In the genomic region with DNA sequence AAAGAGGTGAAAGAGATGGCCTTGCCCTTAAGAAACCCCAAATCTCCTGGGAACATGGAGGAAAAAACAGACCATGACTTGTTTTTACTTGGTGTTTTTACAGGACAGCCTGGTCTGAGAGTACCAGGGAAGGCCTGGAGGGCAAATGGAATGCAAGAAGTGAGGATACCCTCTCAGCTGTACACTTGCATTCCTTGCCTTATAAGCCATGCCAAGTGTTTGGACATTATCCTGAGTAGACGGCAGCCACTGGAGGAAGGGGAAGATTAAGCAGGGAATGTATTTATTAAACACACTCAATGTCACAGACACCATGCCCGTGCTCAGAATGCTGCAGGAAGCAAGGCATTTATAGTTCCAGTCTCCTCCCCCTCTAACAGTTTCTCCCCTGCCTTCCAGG, we compare ENCODE assay signal across 16 cellular contexts.
"Had no signal": no experiment of that assay in that cellular context is flagged by ENCODE, and none has a peak within 500 bp of the region (broad histone marks: within the 10 kb centered on the region; RNA-seq: fewer than 3 reads in every experiment).

No MANE protein-coding gene starts in this region.

- DNase-seq: effector memory CD8-positive, alpha-beta T cell; gastrocnemius medialis; immature natural killer cell; left ventricle myocardium inferior; lower lobe of right lung; naive B cell; occipital lobe; pancreas; stimulated activated CD4-positive, alpha-beta T cell treated with anti-CD3 and anti-CD28 coated beads, Interleukin-4, amount 100 ng/mL, for 1 hour; stimulated activated CD8-positive, alpha-beta memory T cell treated with anti-CD3 and anti-CD28 coated beads, Interleukin-4, amount 100 ng/mL, for 48 hours; testis; transverse colon had no signal

- H3K4me1 ChIP-seq: gastrocnemius medialis, left ventricle myocardium inferior, lower lobe of right lung, pancreas, prostate gland, right atrium auricular region, testis, transverse colon had no signal

- H3K36me3 ChIP-seq: esophagus muscularis mucosa, gastrocnemius medialis, left ventricle myocardium inferior, lower lobe of right lung, pancreas, prostate gland, right atrium auricular region, transverse colon had no signal

- H3K27ac ChIP-seq: epithelial cell of prostate, gastrocnemius medialis, left ventricle myocardium inferior, lower lobe of right lung, pancreas, prostate gland, right atrium auricular region, testis, transverse colon had no signal

- H3K27me3 ChIP-seq: esophagus muscularis mucosa, gastrocnemius medialis, pancreas, right atrium auricular region, testis, transverse colon had no signal

- H3K9me3 ChIP-seq: esophagus muscularis mucosa, gastrocnemius medialis, left ventricle myocardium inferior, lower lobe of right lung, pancreas, prostate gland, right atrium auricular region, testis, transverse colon had no signal

- H3K4me3 ChIP-seq: esophagus muscularis mucosa, gastrocnemius medialis, left ventricle myocardium inferior, lower lobe of right lung, pancreas, prostate gland, right atrium auricular region, testis, transverse colon had no signal
